Comparison of ENCODE assay signal across 8 cellular contexts in the genomic region with DNA sequence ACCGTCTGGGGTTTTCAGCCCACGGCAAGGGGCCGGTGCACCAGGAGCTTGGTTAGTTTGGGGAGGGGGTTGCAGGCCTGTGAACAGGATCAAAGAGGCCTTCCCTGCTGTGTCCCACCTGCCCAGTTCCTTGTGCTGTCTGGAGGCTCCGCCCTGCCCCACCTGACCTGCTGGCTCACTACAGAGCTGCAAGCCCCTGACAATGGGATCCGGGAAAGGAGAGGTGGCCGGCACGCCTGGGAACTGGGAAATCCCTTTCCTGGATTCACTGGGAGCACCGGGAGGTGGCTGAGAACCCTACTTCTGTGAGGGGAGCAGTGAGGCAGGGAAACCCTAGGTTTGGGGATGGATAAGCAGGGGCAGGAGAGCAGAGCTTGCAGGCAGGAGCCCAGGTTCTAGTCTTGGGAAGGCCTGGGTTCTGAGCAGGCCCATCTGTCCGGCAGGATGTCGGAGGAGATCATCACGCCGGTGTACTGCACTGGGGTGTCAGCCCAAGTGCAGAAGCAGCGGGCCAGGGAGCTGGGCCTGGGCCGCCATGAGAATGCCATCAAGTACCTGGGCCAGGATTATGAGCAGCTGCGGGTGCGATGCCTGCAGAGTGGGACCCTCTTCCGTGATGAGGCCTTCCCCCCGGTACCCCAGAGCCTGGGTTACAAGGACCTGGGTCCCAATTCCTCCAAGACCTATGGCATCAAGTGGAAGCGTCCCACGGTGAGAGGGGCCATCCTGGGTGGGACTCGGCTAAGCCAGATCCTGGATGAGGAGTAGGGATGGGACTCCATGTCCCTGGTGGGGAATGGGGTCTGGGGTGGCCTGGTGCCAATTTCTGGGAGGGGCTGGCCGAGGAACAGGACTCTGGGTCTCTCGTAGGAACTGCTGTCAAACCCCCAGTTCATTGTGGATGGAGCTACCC. TPM values are rescaled to one million over a fixed set of nuclear protein-coding genes. Genes with fewer than 3 reads are reported as not detected.
DNase-seq lines count a peak whose midpoint lies in the region; ATAC-seq and TF ChIP-seq lines count a peak whose summit lies in the region.

No MANE protein-coding gene starts in this region.

- H3K27me3 ChIP-seq in colonic mucosa (no peaks in the 10 kb centered on the region), lung (ENCODE audit: control insufficient read depth, insufficient read depth) (no peaks in the 10 kb centered on the region), upper lobe of right lung (no peaks in the 10 kb centered on the region)

- peak; percentile 31 for DNase-seq in stimulated activated CD4-positive, alpha-beta T cell treated with anti-CD3 and anti-CD28 coated beads, Interleukin-15, amount 100 ng/mL, for 24 hours
- DNase-seq in stimulated activated CD4-positive, alpha-beta T cell treated with anti-CD3 and anti-CD28 coated beads, Interleukin-4, amount 100 ng/mL, for 4 hours = no peak
- DNase-seq in OCI-M1 (lab: John Stamatoyannopoulos, UW) = peak; percentile 43
- DNase-seq in colonic mucosa = peak; percentile 73
- peak; percentile 41 for DNase-seq in lung (ENCODE audit: low spot score)
- peak; percentile 80 for DNase-seq in upper lobe of right lung
- DNase-seq in stimulated activated CD4-positive, alpha-beta T cell treated with anti-CD3 and anti-CD28 coated beads, Interleukin-2, amount 100 ng/mL, for 48 hours = no peak

- peak overlapping the region; percentile 87 to 99 for H3K9ac ChIP-seq in colonic mucosa (ENCODE audit: low read depth in 2 of 2, low read length in 2 of 2)

- intact Hi-C loops in colonic mucosa (cut with DNase I) (loop anchor here (5.0 kb wide), 2 partner anchors 45 to 60 kb away; partner anchors contain the start of genes FAU and MRPL49), upper lobe of right lung (cut with DNase I) (no loop called here)

- H3K4me3 ChIP-seq in colonic mucosa = peak overlapping the region; percentile 94
- H3K4me3 ChIP-seq in lung = peak overlapping the region; percentile 96
- peak overlapping the region; percentile 95 for H3K4me3 ChIP-seq in upper lobe of right lung

- H3K27ac ChIP-seq in colonic mucosa (peak overlapping the region; percentile 97), lung (ENCODE audit: low read depth in 1 of 2, low read length in 1 of 2) (peak overlapping the region; percentile 96 to 98), upper lobe of right lung (peak overlapping the region; percentile 95)

- 40 to 48% methylated on average over 23 of the region's 23 CpGs for WGBS in lung, 2 donors

- H3K4me1 ChIP-seq in colonic mucosa (peaks cover 12% of the 10 kb centered on the region), lung (ENCODE audit: control insufficient read depth in 2 of 2, insufficient read depth in 2 of 2, low read length in 2 of 2) (peaks cover 0 to 9% of the 10 kb centered on the region in 2 donors), upper lobe of right lung (peaks cover 25% of the 10 kb centered on the region)

- peaks cover 9% of the 10 kb centered on the region for H3K36me3 ChIP-seq in colonic mucosa
- peaks cover 5 to 21% of the 10 kb centered on the region in 2 donors for H3K36me3 ChIP-seq in lung (ENCODE audit: control insufficient read depth in 2 of 2, insufficient read depth in 2 of 2, low read length in 2 of 2)
- peaks cover 18% of the 10 kb centered on the region for H3K36me3 ChIP-seq in upper lobe of right lung

- TF ChIP-seq CTCF in colonic mucosa (IDR thresholded peaks at IDR 0.05) = no peak
- TF ChIP-seq CTCF in lung (IDR thresholded peaks at IDR 0.05; ENCODE audit: control extremely low read depth, extremely low read depth) = no peak
- no peak for TF ChIP-seq CTCF in upper lobe of right lung (IDR thresholded peaks at IDR 0.05)

- ATAC-seq in lung (ENCODE audit: insufficient read depth, low FRiP score) (no peak), upper lobe of right lung (peak; percentile 48), HG03442 (IDR thresholded peaks at IDR 0.05; ENCODE audit: unreplicated experiment) (no peak)

- H3K9me3 ChIP-seq in colonic mucosa (no peaks in the 10 kb centered on the region), lung (ENCODE audit: control insufficient read depth in 2 of 2, insufficient read depth in 1 of 2, low read length in 1 of 2) (no peaks in the 10 kb centered on the region), upper lobe of right lung (no peaks in the 10 kb centered on the region)

RNA-seq across cellular contexts. Expression of gene CAPN1, which starts 0.8 kb away (rescaled TPM):
- total RNA-seq in colonic mucosa (100 to 1,000 TPM; 325 to 416 TPM), lung (100 to 1,000 TPM; 106 to 265 TPM), upper lobe of right lung (179 TPM)
- 100 to 1,000 TPM; 128 to 144 TPM for polyA plus RNA-seq in lung

RNA-seq across cellular contexts. Expression of gene SPDYC, which starts 12.5 kb away (rescaled TPM):
- total RNA-seq in colonic mucosa (not detected), lung (not detected), upper lobe of right lung (not detected)
- polyA plus RNA-seq in lung = not detected

RNA-seq across cellular contexts. Expression of gene SYVN1, which starts 48.2 kb away (rescaled TPM):
- total RNA-seq in colonic mucosa (10 to 100 TPM; 64.3 to 66.0 TPM), lung (10 to 100 TPM; 38.8 to 80.7 TPM), upper lobe of right lung (69.0 TPM)
- polyA plus RNA-seq in lung = 10 to 100 TPM; 31.6 to 36.5 TPM

Comparison
In these comparisons a context has a peak if more than half of its experiments do, and no peak if none do; other contexts are left out.
1. DNase-seq: peak in stimulated activated CD4-positive, alpha-beta T cell treated with anti-CD3 and anti-CD28 coated beads, Interleukin-15, amount 100 ng/mL, for 24 hours (single experiment), OCI-M1 (single experiment), colonic mucosa (single experiment), lung (single experiment) and upper lobe of right lung (single experiment); none in stimulated activated CD4-positive, alpha-beta T cell treated with anti-CD3 and anti-CD28 coated beads, Interleukin-4, amount 100 ng/mL, for 4 hours (0 of 2) and stimulated activated CD4-positive, alpha-beta T cell treated with anti-CD3 and anti-CD28 coated beads, Interleukin-2, amount 100 ng/mL, for 48 hours (0 of 2).
2. Peak in every context shown above with its lines, with median percentiles within 50 percentile points of each other: H3K27ac ChIP-seq and H3K4me3 ChIP-seq.